Comparison of ENCODE assay signal across 9 cellular contexts in the genomic region with DNA sequence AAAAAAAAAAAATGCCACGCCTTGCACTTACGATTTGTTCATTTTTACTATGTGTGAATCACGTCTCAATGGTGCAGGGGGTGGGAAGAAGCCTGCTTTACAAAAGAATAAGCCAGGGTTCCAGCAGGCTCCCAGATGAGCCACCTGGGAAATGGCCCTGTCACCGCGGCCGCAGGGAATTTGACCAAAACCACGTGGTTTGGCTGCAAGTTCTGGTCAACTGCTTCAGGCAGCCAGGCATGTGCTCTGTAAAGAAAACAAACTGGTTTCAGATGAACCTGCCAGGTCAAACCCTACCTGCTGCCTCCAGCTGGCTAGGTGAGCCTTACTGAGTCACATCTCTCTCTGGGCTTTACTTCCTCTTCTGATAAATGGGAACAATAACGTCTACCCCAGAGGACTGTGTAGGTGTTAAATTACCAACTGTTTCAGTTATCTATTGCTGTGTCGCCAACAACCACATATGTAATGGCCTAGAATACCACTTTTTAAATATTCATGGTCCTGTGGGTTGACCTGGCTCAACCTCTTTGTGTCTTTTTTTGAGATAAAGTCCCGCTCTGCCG. TPM values are rescaled to one million over a fixed set of nuclear protein-coding genes. Genes with fewer than 3 reads are reported as not detected.
DNase-seq lines count a peak whose midpoint lies in the region; ATAC-seq and TF ChIP-seq lines count a peak whose summit lies in the region.
"Had no signal": no experiment of that assay in that cellular context is flagged by ENCODE, and none has a peak within 500 bp of the region (broad histone marks: within the 10 kb centered on the region; RNA-seq: fewer than 3 reads in every experiment).

No MANE protein-coding gene starts in this region.

- TF ChIP-seq CTCF in smooth muscle cell (IDR thresholded peaks at IDR 0.05; ENCODE audit: borderline replicate concordance, insufficient read depth, poor library complexity, severe bottlenecking) (no peak), endodermal cell (conservative IDR thresholded peaks at IDR 0.05) (no peak)

- H3K27me3 ChIP-seq in smooth muscle cell (ENCODE audit: low read depth) (no peaks in the 10 kb centered on the region), endodermal cell (ENCODE audit: control insufficient read depth, insufficient read depth, low read length, poor library complexity, severe bottlenecking) (no peaks in the 10 kb centered on the region)

- peaks cover 12% of the 10 kb centered on the region for H3K4me1 Mint-ChIP-seq in endodermal cell

- H3K79me2 ChIP-seq in smooth muscle cell (ENCODE audit: low read depth), result no peaks in the 10 kb centered on the region

- no peaks in the 10 kb centered on the region for H3K36me3 ChIP-seq in smooth muscle cell (ENCODE audit: low read depth)
- peaks cover 11% of the 10 kb centered on the region for H3K36me3 ChIP-seq in endodermal cell (ENCODE audit: control insufficient read depth, insufficient read depth, low read length)

- H3K9ac ChIP-seq in smooth muscle cell (ENCODE audit: low read depth) (no peak overlapping the region), endodermal cell (ENCODE audit: extremely low read depth, low read length, poor library complexity, severe bottlenecking) (no peak overlapping the region)

- H3K27ac ChIP-seq in smooth muscle cell (ENCODE audit: low read depth) (peak overlapping the region; percentile 70), endodermal cell (ENCODE audit: low read depth, low read length) (no peak overlapping the region)

- H3K9me3 Mint-ChIP-seq in endodermal cell, result no peaks in the 10 kb centered on the region
- H3K9me3 Mint-ChIP-seq: T-helper 1 cell treated with Interleukin-12 subunit alpha and Interleukin-12 subunit beta and Interleukin-4 antibody, amounts not matched to agents 30 μg/mL and 1 μg/mL, for 36 hours had no signal

- peaks cover 14% of the 10 kb centered on the region for H3K36me3 Mint-ChIP-seq in endodermal cell (ENCODE audit: low read depth)

- ATAC-seq in GM18868 (IDR thresholded peaks at IDR 0.05; ENCODE audit: unreplicated experiment), result peak; percentile 46
- ATAC-seq in HG03095 (IDR thresholded peaks at IDR 0.05; ENCODE audit: unreplicated experiment), result no peak

- 33% methylated on average over 11 of the region's 11 CpGs for WGBS in smooth muscle cell (ENCODE audit: low lambda C conversion rate)
- WGBS in endodermal cell (ENCODE audit: insufficient coverage in 1 of 2, insufficient read length in 1 of 2), 2 experiments, result 69 to 82% methylated on average over 9 to 11 of the region's 11 CpGs

- DNase-seq in NCI-H2029 treated with DMSO at 0.1 percent for 48 hours (lab: John Stamatoyannopoulos, UW) (peak; percentile 36), fibroblast of gingiva (ENCODE audit: low read depth) (peak; percentile 64), smooth muscle cell (lab: John Stamatoyannopoulos, UW; ENCODE audit: unreplicated experiment) (no peak), endodermal cell (no peak), putamen (ENCODE audit: low spot score) (no peak)
- no peak for DNase-seq in stimulated activated CD4-positive, alpha-beta T cell treated with anti-CD3 and anti-CD28 coated beads, Interleukin-4, amount 100 ng/mL, for 4 hours

- H3K27ac Mint-ChIP-seq in endodermal cell, result no peak overlapping the region
- H3K27ac Mint-ChIP-seq: T-helper 1 cell treated with Interleukin-12 subunit alpha and Interleukin-12 subunit beta and Interleukin-4 antibody, amounts not matched to agents 30 μg/mL and 1 μg/mL, for 36 hours had no signal

- H4K20me1 ChIP-seq in smooth muscle cell (ENCODE audit: low read depth), result no peaks in the 10 kb centered on the region

- H2AFZ ChIP-seq in smooth muscle cell (ENCODE audit: low read depth), result no peak overlapping the region

- H3K4me1 ChIP-seq in smooth muscle cell (ENCODE audit: low read depth), result no peaks in the 10 kb centered on the region
- no peaks in the 10 kb centered on the region for H3K4me1 ChIP-seq in endodermal cell (ENCODE audit: control insufficient read depth, insufficient read depth, low read length)

- H3K27me3 Mint-ChIP-seq in endodermal cell (ENCODE audit: insufficient read depth), result peaks cover 2% of the 10 kb centered on the region

- H3K4me3 ChIP-seq in smooth muscle cell, result no peak overlapping the region
- no peak overlapping the region for H3K4me3 ChIP-seq in endodermal cell (ENCODE audit: low read length)

- H3F3A ChIP-seq in smooth muscle cell (ENCODE audit: low read depth), result peaks cover 5% of the 10 kb centered on the region

- H3K9me3 ChIP-seq in smooth muscle cell (replicated peaks; ENCODE audit: low read depth) (no peaks in the 10 kb centered on the region), endodermal cell (ENCODE audit: control insufficient read depth, low read length) (no peaks in the 10 kb centered on the region)

- no peak overlapping the region for H3K4me3 Mint-ChIP-seq in endodermal cell
- H3K4me3 Mint-ChIP-seq: T-helper 1 cell treated with Interleukin-12 subunit alpha and Interleukin-12 subunit beta and Interleukin-4 antibody, amounts not matched to agents 30 μg/mL and 1 μg/mL, for 36 hours had no signal

- H3K4me2 ChIP-seq in smooth muscle cell, result no peak overlapping the region

RNA-seq across cellular contexts. Expression of a gene that starts 30.5 kb away (rescaled TPM):
- total RNA-seq in smooth muscle cell (10.8 and 13.5 TPM in 2 replicates), endodermal cell (10 to 100 TPM; 22.2 to 26.2 TPM)
- polyA plus RNA-seq in smooth muscle cell, result 21.2 and 30.6 TPM in 2 replicates
- 22.0 TPM for polyA plus RNA-seq in endodermal cell (2013, experiment 1 of 2)
- 17.9 TPM for polyA plus RNA-seq in endodermal cell (2013, experiment 2 of 2)

RNA-seq across cellular contexts. Expression of a gene that starts 46.0 kb away (rescaled TPM):
- not detected in 2 replicates for total RNA-seq in smooth muscle cell
- polyA plus RNA-seq in smooth muscle cell, result 0.26 TPM in 1 of 2 replicates, not detected in the other
- under 1 TPM; 0.40 to 0.77 TPM for total RNA-seq in endodermal cell
- not detected for polyA plus RNA-seq in endodermal cell (2013, experiment 1 of 2)
- polyA plus RNA-seq in endodermal cell (2013, experiment 2 of 2), result 0.33 TPM

Comparison
In these comparisons a context has a peak if more than half of its experiments do, and no peak if none do; other contexts are left out.
1. DNase-seq: peak in NCI-H2029 treated with DMSO at 0.1 percent for 48 hours (single experiment) and fibroblast of gingiva (single experiment); none in smooth muscle cell (single experiment), endodermal cell (single experiment), putamen (single experiment) and stimulated activated CD4-positive, alpha-beta T cell treated with anti-CD3 and anti-CD28 coated beads, Interleukin-4, amount 100 ng/mL, for 4 hours (0 of 2).